ENCODE assay signal across 35 cellular contexts in the genomic region with DNA sequence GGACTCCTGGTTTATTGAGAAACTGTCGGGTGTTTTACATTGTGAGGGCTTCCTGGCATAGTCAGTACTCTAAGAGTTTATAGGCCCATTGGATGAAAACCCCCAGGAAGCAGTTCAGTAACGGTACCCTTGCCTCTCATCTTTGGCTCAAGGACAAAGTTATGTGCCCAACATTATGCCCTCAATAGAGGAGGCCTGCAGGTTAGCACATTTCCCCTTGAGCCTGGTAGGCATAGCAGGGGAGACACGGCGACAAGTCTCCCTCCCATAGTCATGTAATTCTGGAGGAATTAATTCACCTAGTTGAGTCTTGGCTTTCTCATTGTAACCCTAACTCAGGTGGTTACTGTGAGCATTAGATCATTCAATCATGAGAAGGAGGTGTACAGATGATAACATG.
"Had no signal": no experiment of that assay in that cellular context is flagged by ENCODE, and none has a peak within 500 bp of the region (broad histone marks: within the 10 kb centered on the region; RNA-seq: fewer than 3 reads in every experiment).

No MANE protein-coding gene starts in this region.

- H3K36me3 ChIP-seq: cardiac muscle cell had no signal

- FAIRE-seq: bronchial epithelial cell, TTC549 had no signal

- H3K4me3 Mint-ChIP-seq: activated B cell treated with CpG ODN at 0.5 μM for 24 hours; activated CD4-positive, alpha-beta memory T cell treated with anti-CD3 and anti-CD28 coated beads, Interleukin-2, amount 10 ng/mL, durations not matched to agents 7 days and 5 days; activated CD4-positive, alpha-beta T cell treated with anti-CD3 and anti-CD28 coated beads for 36 hours; activated CD8-positive, alpha-beta memory T cell treated with anti-CD3 and anti-CD28 coated beads, Interleukin-2, amount 10 ng/mL, durations not matched to agents 7 days and 5 days; activated CD8-positive, alpha-beta T cell treated with anti-CD3 and anti-CD28 coated beads, Interleukin-2, amount 10 ng/mL, durations not matched to agents 7 days and 5 days; activated naive CD4-positive, alpha-beta T cell treated with anti-CD3 and anti-CD28 coated beads, Interleukin-2, amount 10 ng/mL, durations not matched to agents 7 days and 5 days; activated naive CD4-positive, alpha-beta T cell treated with anti-CD3 and anti-CD28 coated beads, Interleukin-2, amount 50 U/mL, for 24 hours; activated naive CD8-positive, alpha-beta T cell; activated naive CD8-positive, alpha-beta T cell treated with anti-CD3 and anti-CD28 coated beads, Interleukin-2, amount 10 ng/mL, durations not matched to agents 7 days and 5 days; activated naive CD8-positive, alpha-beta T cell treated with anti-CD3 and anti-CD28 coated beads, Interleukin-2, amount 50 U/mL, for 24 hours; activated T-cell treated with anti-CD3 and anti-CD28 coated beads, Interleukin-2, amount 50 U/mL, for 24 hours; brain; central memory CD8-positive, alpha-beta T cell; T-helper 1 cell treated with Interleukin-12 subunit alpha and Interleukin-12 subunit beta and Interleukin-4 antibody, amounts not matched to agents 30 μg/mL and 1 μg/mL, for 36 hours; T-helper 2 cell treated with Interferon-gamma antibody and Interleukin-4, amounts not matched to agents 5 μg/mL and 100 μg/mL, for 36 hours had no signal

- H3K27ac Mint-ChIP-seq: activated B cell treated with CpG ODN at 0.5 μM for 24 hours; activated CD4-positive, alpha-beta memory T cell treated with anti-CD3 and anti-CD28 coated beads, Interleukin-2, amount 10 ng/mL, durations not matched to agents 7 days and 5 days; activated CD4-positive, alpha-beta T cell treated with anti-CD3 and anti-CD28 coated beads for 36 hours; activated CD8-positive, alpha-beta memory T cell treated with anti-CD3 and anti-CD28 coated beads, Interleukin-2, amount 10 ng/mL, durations not matched to agents 7 days and 5 days; activated CD8-positive, alpha-beta T cell treated with anti-CD3 and anti-CD28 coated beads, Interleukin-2, amount 10 ng/mL, durations not matched to agents 7 days and 5 days; activated naive CD4-positive, alpha-beta T cell treated with anti-CD3 and anti-CD28 coated beads, Interleukin-2, amount 10 ng/mL, durations not matched to agents 7 days and 5 days; activated naive CD4-positive, alpha-beta T cell treated with anti-CD3 and anti-CD28 coated beads, Interleukin-2, amount 50 U/mL, for 24 hours; activated naive CD8-positive, alpha-beta T cell; activated naive CD8-positive, alpha-beta T cell treated with anti-CD3 and anti-CD28 coated beads, Interleukin-2, amount 10 ng/mL, durations not matched to agents 7 days and 5 days; activated naive CD8-positive, alpha-beta T cell treated with anti-CD3 and anti-CD28 coated beads, Interleukin-2, amount 50 U/mL, for 24 hours; activated T-cell treated with anti-CD3 and anti-CD28 coated beads, Interleukin-2, amount 50 U/mL, for 24 hours; activated T-helper 2 cell treated with anti-CD3 and anti-CD28 coated beads, Interferon-gamma antibody, Interleukin-2, Interleukin-4, amounts not matched to agents 10 μg/mL and 5 μg/mL and 100 μg/mL, durations not matched to agents 14 hours and 24 hours and 36 hours; brain; T-helper 1 cell treated with Interleukin-12 subunit alpha and Interleukin-12 subunit beta and Interleukin-4 antibody, amounts not matched to agents 30 μg/mL and 1 μg/mL, for 36 hours; T-helper 2 cell treated with Interferon-gamma antibody and Interleukin-4, amounts not matched to agents 5 μg/mL and 100 μg/mL, for 36 hours had no signal

- DNase-seq: activated B cell treated with CpG ODN at 0.5 μM for 24 hours; activated CD4-positive, alpha-beta memory T cell treated with anti-CD3 and anti-CD28 coated beads, Interleukin-2, amount 10 ng/mL, durations not matched to agents 7 days and 5 days; activated CD4-positive, alpha-beta T cell treated with anti-CD3 and anti-CD28 coated beads for 36 hours; activated CD4-positive, alpha-beta T cell treated with anti-CD3 and anti-CD28 coated beads for 48 hours; activated CD4-positive, alpha-beta T cell treated with anti-CD3 and anti-CD28 coated beads, Interleukin-2, amount 50 U/mL, for 1 hour; activated CD4-positive, alpha-beta T cell treated with anti-CD3 and anti-CD28 coated beads, Interleukin-2, amount 50 U/mL, for 4 hours; activated CD4-positive, CD25-positive, alpha-beta regulatory T cell treated with anti-CD3 and anti-CD28 coated beads, Interleukin-2, amount 50 U/mL, for 72 hours; activated CD8-positive, alpha-beta memory T cell treated with anti-CD3 and anti-CD28 coated beads for 24 hours; activated CD8-positive, alpha-beta memory T cell treated with anti-CD3 and anti-CD28 coated beads, Interleukin-2, amount 10 ng/mL, durations not matched to agents 7 days and 5 days; activated CD8-positive, alpha-beta memory T cell treated with anti-CD3 and anti-CD28 coated beads, Interleukin-2, amount 50 U/mL, for 48 hours; activated CD8-positive, alpha-beta T cell treated with anti-CD3 and anti-CD28 coated beads, Interleukin-2, amount 10 ng/mL, durations not matched to agents 7 days and 5 days; activated effector memory CD4-positive, alpha-beta T cell treated with Interleukin-2 at 50 U/mL for 16 hours; activated gamma-delta T cell; activated naive CD4-positive, alpha-beta T cell treated with anti-CD3 and anti-CD28 coated beads, Interleukin-2, amount 10 ng/mL, durations not matched to agents 7 days and 5 days; activated naive CD4-positive, alpha-beta T cell treated with Interleukin-2 at 50 U/mL for 16 hours; activated naive CD8-positive, alpha-beta T cell treated with anti-CD3 and anti-CD28 coated beads, Interleukin-2, amount 10 ng/mL, durations not matched to agents 7 days and 5 days; activated naive CD8-positive, alpha-beta T cell treated with anti-CD3 and anti-CD28 coated beads, Interleukin-2, amount 50 U/mL, for 24 hours; activated T-cell treated with anti-CD3 and anti-CD28 coated beads, Interleukin-2, amount 50 U/mL, for 24 hours; activated T-cell treated with anti-CD3 and anti-CD28 coated beads, Interleukin-2, amount 50 U/mL, for 48 hours; cerebellar nuclear complex; T-helper 1 cell; T-helper 2 cell; T-helper 9 cell had no signal

- H3K27me3 Mint-ChIP-seq: activated B cell treated with CpG ODN at 0.5 μM for 24 hours; activated CD4-positive, alpha-beta memory T cell treated with anti-CD3 and anti-CD28 coated beads, Interleukin-2, amount 10 ng/mL, durations not matched to agents 7 days and 5 days; activated CD4-positive, alpha-beta T cell treated with anti-CD3 and anti-CD28 coated beads for 36 hours; activated CD8-positive, alpha-beta memory T cell treated with anti-CD3 and anti-CD28 coated beads, Interleukin-2, amount 10 ng/mL, durations not matched to agents 7 days and 5 days; activated naive CD4-positive, alpha-beta T cell treated with anti-CD3 and anti-CD28 coated beads, Interleukin-2, amount 10 ng/mL, durations not matched to agents 7 days and 5 days; activated naive CD4-positive, alpha-beta T cell treated with anti-CD3 and anti-CD28 coated beads, Interleukin-2, amount 50 U/mL, for 24 hours; activated naive CD8-positive, alpha-beta T cell; activated naive CD8-positive, alpha-beta T cell treated with anti-CD3 and anti-CD28 coated beads, Interleukin-2, amount 10 ng/mL, durations not matched to agents 7 days and 5 days; activated naive CD8-positive, alpha-beta T cell treated with anti-CD3 and anti-CD28 coated beads, Interleukin-2, amount 50 U/mL, for 24 hours; activated T-cell treated with anti-CD3 and anti-CD28 coated beads, Interleukin-2, amount 50 U/mL, for 24 hours; brain; central memory CD8-positive, alpha-beta T cell had no signal

- ATAC-seq: activated CD4-positive, alpha-beta T cell treated with anti-CD3 and anti-CD28 coated beads for 36 hours; activated CD8-positive, alpha-beta memory T cell treated with anti-CD3 and anti-CD28 coated beads, Interleukin-2, amount 10 ng/mL, durations not matched to agents 7 days and 5 days; activated CD8-positive, alpha-beta T cell treated with anti-CD3 and anti-CD28 coated beads, Interleukin-2, amount 10 ng/mL, durations not matched to agents 7 days and 5 days; activated naive CD8-positive, alpha-beta T cell treated with anti-CD3 and anti-CD28 coated beads, Interleukin-2, amount 50 U/mL, for 24 hours had no signal

- H3K27me3 ChIP-seq: ascending aorta, cardiac muscle cell had no signal

- H3K36me3 Mint-ChIP-seq: activated naive CD4-positive, alpha-beta T cell treated with anti-CD3 and anti-CD28 coated beads, Interleukin-2, amount 10 ng/mL, durations not matched to agents 7 days and 5 days had no signal

- H3K4me1 Mint-ChIP-seq: activated B cell treated with CpG ODN at 0.5 μM for 24 hours; activated CD4-positive, alpha-beta memory T cell treated with anti-CD3 and anti-CD28 coated beads, Interleukin-2, amount 10 ng/mL, durations not matched to agents 7 days and 5 days; activated CD4-positive, alpha-beta T cell treated with anti-CD3 and anti-CD28 coated beads for 36 hours; activated naive CD4-positive, alpha-beta T cell treated with anti-CD3 and anti-CD28 coated beads, Interleukin-2, amount 10 ng/mL, durations not matched to agents 7 days and 5 days; activated naive CD4-positive, alpha-beta T cell treated with anti-CD3 and anti-CD28 coated beads, Interleukin-2, amount 50 U/mL, for 24 hours; activated naive CD8-positive, alpha-beta T cell treated with anti-CD3 and anti-CD28 coated beads, Interleukin-2, amount 50 U/mL, for 24 hours had no signal

- H3K9me3 ChIP-seq: ascending aorta had no signal

- H3K4me3 ChIP-seq: ascending aorta, cardiac muscle cell had no signal

- H3K9me3 Mint-ChIP-seq: activated B cell treated with CpG ODN at 0.5 μM for 24 hours; activated CD4-positive, alpha-beta memory T cell treated with anti-CD3 and anti-CD28 coated beads, Interleukin-2, amount 10 ng/mL, durations not matched to agents 7 days and 5 days; activated naive CD4-positive, alpha-beta T cell treated with anti-CD3 and anti-CD28 coated beads, Interleukin-2, amount 10 ng/mL, durations not matched to agents 7 days and 5 days; activated naive CD4-positive, alpha-beta T cell treated with anti-CD3 and anti-CD28 coated beads, Interleukin-2, amount 50 U/mL, for 24 hours; activated naive CD8-positive, alpha-beta T cell treated with anti-CD3 and anti-CD28 coated beads, Interleukin-2, amount 50 U/mL, for 24 hours; activated T-cell treated with anti-CD3 and anti-CD28 coated beads, Interleukin-2, amount 50 U/mL, for 24 hours; activated T-helper 2 cell treated with anti-CD3 and anti-CD28 coated beads, Interferon-gamma antibody, Interleukin-2, Interleukin-4, amounts not matched to agents 10 μg/mL and 5 μg/mL and 100 μg/mL, durations not matched to agents 14 hours and 24 hours and 36 hours; central memory CD8-positive, alpha-beta T cell; T-helper 1 cell treated with Interleukin-12 subunit alpha and Interleukin-12 subunit beta and Interleukin-4 antibody, amounts not matched to agents 30 μg/mL and 1 μg/mL, for 36 hours; T-helper 2 cell treated with Interferon-gamma antibody and Interleukin-4, amounts not matched to agents 5 μg/mL and 100 μg/mL, for 36 hours had no signal

- H3K27ac ChIP-seq: ascending aorta, cardiac muscle cell, VCaP had no signal
